20 cellular contexts compared by ENCODE assay signal in the genomic region with DNA sequence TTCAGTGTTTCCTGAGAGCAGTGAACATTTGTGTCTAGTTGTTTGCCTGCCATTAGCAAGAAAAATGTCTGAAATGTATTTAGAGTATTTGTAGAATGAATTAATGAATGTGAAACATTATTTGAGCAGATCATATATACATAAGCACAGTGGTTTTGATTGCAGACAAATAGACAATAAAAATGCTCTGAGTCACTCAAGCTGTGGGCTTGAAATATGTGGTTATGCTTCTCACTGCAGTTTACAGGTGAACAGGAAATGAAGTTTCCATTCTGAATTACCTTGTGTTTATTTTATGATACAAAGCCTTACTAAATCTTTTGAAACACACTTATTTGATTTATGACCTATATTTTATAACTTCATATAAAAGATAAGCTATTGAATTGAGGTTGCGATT.
DNase-seq lines count a peak whose midpoint lies in the region; ATAC-seq and TF ChIP-seq lines count a peak whose summit lies in the region.
"Had no signal": no experiment of that assay in that cellular context is flagged by ENCODE, and none has a peak within 500 bp of the region (broad histone marks: within the 10 kb centered on the region; RNA-seq: fewer than 3 reads in every experiment).

No MANE protein-coding gene starts in this region.

- no peaks in the 10 kb centered on the region for H3K4me1 ChIP-seq in foreskin keratinocyte
- H3K4me1 ChIP-seq: SJSA1 had no signal

- no peak for TF ChIP-seq CTCF in foreskin keratinocyte (conservative IDR thresholded peaks at IDR 0.05)

- H3K27me3 ChIP-seq in foreskin keratinocyte = no peaks in the 10 kb centered on the region
- H3K27me3 ChIP-seq: SJSA1 had no signal

- ATAC-seq in foreskin keratinocyte = peak; percentile 97
- no peak for ATAC-seq in HG02759 (IDR thresholded peaks at IDR 0.05; ENCODE audit: unreplicated experiment)
- ATAC-seq: HepG2; stimulated activated effector memory CD8-positive, alpha-beta T cell treated with anti-CD3 and anti-CD28 coated beads, Interleukin-12 subunit alpha, Interleukin-12 subunit beta, amount 100 ng/mL, for 72 hours had no signal

- H3K27ac ChIP-seq in foreskin keratinocyte = no peak overlapping the region
- H3K27ac ChIP-seq: SJSA1 had no signal

- DNase-seq in DMS153 treated with DMSO at 0.1 percent for 48 hours (lab: John Stamatoyannopoulos, UW; ENCODE audit: unreplicated experiment) (peak; percentile 85), HT1080 (ENCODE audit: low read depth) (peak; percentile 5), NCI-H748 (lab: John Stamatoyannopoulos, UW; ENCODE audit: unreplicated experiment) (peak; percentile 36), foreskin keratinocyte (peak; percentile 50 to 67), T1000 (lab: John Stamatoyannopoulos, UW) (no peak)
- DNase-seq in stimulated activated CD4-positive, alpha-beta T cell treated with anti-CD3 and anti-CD28 coated beads, Interleukin-15, amount 100 ng/mL, for 24 hours = no peak
- DNase-seq: activated B cell treated with CpG ODN at 0.5 μM for 24 hours; activated CD4-positive, alpha-beta memory T cell treated with anti-CD3 and anti-CD28 coated beads for 36 hours; activated gamma-delta T cell; activated T-cell treated with anti-CD3 and anti-CD28 coated beads for 4 hours; CD4-positive, CD25-positive, alpha-beta regulatory T cell; DMS79; H9; NCI-H187 treated with DMSO at 0.1 percent for 48 hours; NCI-H524 treated with DMSO at 0.1 percent for 48 hours; posterior cingulate gyrus had no signal

Comparison
In these comparisons a context has a peak if more than half of its experiments do, and no peak if none do; other contexts are left out.
1. DNase-seq: peak in DMS153 treated with DMSO at 0.1 percent for 48 hours (single experiment), HT1080 (single experiment), NCI-H748 (single experiment) and foreskin keratinocyte (2 of 2); none in T1000 (single experiment) and stimulated activated CD4-positive, alpha-beta T cell treated with anti-CD3 and anti-CD28 coated beads, Interleukin-15, amount 100 ng/mL, for 24 hours (single experiment).